Comparison of ENCODE assay signal across 9 cellular contexts in genomic region chr10:22597142-22597541, GRCh38.
DNase-seq lines count a peak whose midpoint lies in the region; ATAC-seq lines count a peak whose summit lies in the region.
"Had no signal": no experiment of that assay in that cellular context is flagged by ENCODE, and none has a peak within 500 bp of the region (broad histone marks: within the 10 kb centered on the region; RNA-seq: fewer than 3 reads in every experiment).

No MANE protein-coding gene starts in this region.

- ATAC-seq in GM19025 (IDR thresholded peaks at IDR 0.05; ENCODE audit: low read depth, unreplicated experiment): peak; percentile 48
- peak; percentile 71 for ATAC-seq in HG02798 (IDR thresholded peaks at IDR 0.05; ENCODE audit: poor library complexity, unreplicated experiment)
- ATAC-seq in activated CD8-positive, alpha-beta T cell treated with anti-CD3 and anti-CD28 coated beads, Interleukin-2, amount 10 ng/mL, durations not matched to agents 7 days and 5 days: peak; percentile 55
- ATAC-seq: K562 had no signal

- peaks cover 74% of the 10 kb centered on the region for H3K4me1 Mint-ChIP-seq in activated CD8-positive, alpha-beta T cell treated with anti-CD3 and anti-CD28 coated beads, Interleukin-2, amount 10 ng/mL, durations not matched to agents 7 days and 5 days (ENCODE audit: low read depth)

- no peak overlapping the region for H3K27ac ChIP-seq in SJCRH30

- H3K27me3 Mint-ChIP-seq in activated CD8-positive, alpha-beta T cell treated with anti-CD3 and anti-CD28 coated beads, Interleukin-2, amount 10 ng/mL, durations not matched to agents 7 days and 5 days (ENCODE audit: low read depth): no peaks in the 10 kb centered on the region

- H3K9me3 Mint-ChIP-seq in activated CD8-positive, alpha-beta T cell treated with anti-CD3 and anti-CD28 coated beads, Interleukin-2, amount 10 ng/mL, durations not matched to agents 7 days and 5 days (ENCODE audit: insufficient read depth): no peaks in the 10 kb centered on the region

- H3K36me3 Mint-ChIP-seq in activated CD8-positive, alpha-beta T cell treated with anti-CD3 and anti-CD28 coated beads, Interleukin-2, amount 10 ng/mL, durations not matched to agents 7 days and 5 days (ENCODE audit: low read depth): peaks cover 69% of the 10 kb centered on the region

- no peak overlapping the region for H3K4me3 ChIP-seq in SJCRH30
- H3K4me3 ChIP-seq: K562 had no signal

- no peaks in the 10 kb centered on the region for H3K27me3 ChIP-seq in SJCRH30

- no peaks in the 10 kb centered on the region; the same call in 1 of the 2 replicates for H3K9me3 ChIP-seq in SJCRH30 (replicated peaks)

- CTCF ChIA-PET in activated CD8-positive, alpha-beta T cell treated with anti-CD3 and anti-CD28 coated beads, Interleukin-2, amount 10 ng/mL, durations not matched to agents 7 days and 5 days (lab: Charles Lee): interaction anchor here (1.3 to 4.2 kb wide), 4 partner anchors 9 to 23 kb away, joined by 5 to 20 read pairs (median 6); no protein-coding TSS in a partner anchor

- H3K36me3 ChIP-seq in SJCRH30: peaks cover 6% of the 10 kb centered on the region

- H3K27ac Mint-ChIP-seq in activated CD8-positive, alpha-beta T cell treated with anti-CD3 and anti-CD28 coated beads, Interleukin-2, amount 10 ng/mL, durations not matched to agents 7 days and 5 days: peak overlapping the region; percentile 72

- POLR2A ChIA-PET in activated CD8-positive, alpha-beta T cell treated with anti-CD3 and anti-CD28 coated beads, Interleukin-2, amount 10 ng/mL, durations not matched to agents 7 days and 5 days (lab: Charles Lee): no interaction called here

- DNase-seq in activated CD8-positive, alpha-beta T cell treated with anti-CD3 and anti-CD28 coated beads, Interleukin-2, amount 10 ng/mL, durations not matched to agents 7 days and 5 days: peak; percentile 46
- DNase-seq in renal cortical epithelial cell (ENCODE audit: low read depth): peak; percentile 44
- no peak for DNase-seq in SJCRH30
- DNase-seq in NCI-H187 treated with DMSO at 0.1 percent for 48 hours (lab: John Stamatoyannopoulos, UW): no peak
- DNase-seq in AG08395 (ENCODE audit: low spot score): no peak
- DNase-seq: activated naive CD4-positive, alpha-beta T cell treated with anti-CD3 and anti-CD28 coated beads, Interleukin-2, amount 50 U/mL, for 16 hours had no signal

- no peaks in the 10 kb centered on the region for H3K4me1 ChIP-seq in SJCRH30

- H3K4me3 Mint-ChIP-seq in activated CD8-positive, alpha-beta T cell treated with anti-CD3 and anti-CD28 coated beads, Interleukin-2, amount 10 ng/mL, durations not matched to agents 7 days and 5 days: no peak overlapping the region

Comparison
In these comparisons a context has a peak if more than half of its experiments do, and no peak if none do; other contexts are left out.
1. DNase-seq: peak in activated CD8-positive, alpha-beta T cell treated with anti-CD3 and anti-CD28 coated beads, Interleukin-2, amount 10 ng/mL, durations not matched to agents 7 days and 5 days (single experiment) and renal cortical epithelial cell (single experiment); none in SJCRH30 (0 of 2), NCI-H187 treated with DMSO at 0.1 percent for 48 hours (single experiment) and AG08395 (single experiment).
2. Peak in every context shown above with its lines, with median percentiles within 50 percentile points of each other: ATAC-seq.